ENCODE assay signal across 9 cellular contexts in genomic region chr20:57398231-57398821, GRCh38. TPM values are rescaled to one million over a fixed set of nuclear protein-coding genes. Genes with fewer than 3 reads are reported as not detected.
DNase-seq lines count a peak whose midpoint lies in the region; ATAC-seq and TF ChIP-seq lines count a peak whose summit lies in the region.
"Had no signal": no experiment of that assay in that cellular context is flagged by ENCODE, and none has a peak within 500 bp of the region (broad histone marks: within the 10 kb centered on the region; RNA-seq: fewer than 3 reads in every experiment).

No MANE protein-coding gene starts in this region.

- peak; percentile 72 for TF ChIP-seq POLR2A in Raji (IDR thresholded peaks at IDR 0.05; ENCODE audit: insufficient read depth, low read depth, low read length)
- TF ChIP-seq POLR2A in suprapubic skin (IDR thresholded peaks at IDR 0.05): no peak

- peak; percentile 91 for DNase-seq in activated naive CD8-positive, alpha-beta T cell treated with anti-CD3 and anti-CD28 coated beads, Interleukin-2, amount 50 U/mL, for 16 hours (ENCODE audit: low read depth, low spot score)
- DNase-seq in suprapubic skin (ENCODE audit: low spot score in 2 of 2) (no peak), EL (no peak), HT-29 (ENCODE audit: low spot score) (no peak)

- H3K36me3 Mint-ChIP-seq in nephron (ENCODE audit: low read depth): peaks cover 45% of the 10 kb centered on the region

- H3K27me3 Mint-ChIP-seq in nephron (ENCODE audit: low read depth): peaks cover 3% of the 10 kb centered on the region

- peak overlapping the region; percentile 17 for H3K4me3 ChIP-seq in suprapubic skin

- 55% methylated on average over 12 of the region's 27 CpGs for WGBS in suprapubic skin

- H3K4me1 ChIP-seq in suprapubic skin: peaks cover 58% of the 10 kb centered on the region
- H3K4me1 ChIP-seq: parathyroid adenoma had no signal

- peaks cover 29% of the 10 kb centered on the region for H3K36me3 ChIP-seq in suprapubic skin

- peak; percentile 60 for ATAC-seq in GM18873 (IDR thresholded peaks at IDR 0.05; ENCODE audit: low FRiP score, unreplicated experiment)
- peak; percentile 45 for ATAC-seq in HG03025 (IDR thresholded peaks at IDR 0.05; ENCODE audit: low FRiP score, unreplicated experiment)

- peak overlapping the region; percentile 28 for H3K27ac ChIP-seq in suprapubic skin
- H3K27ac ChIP-seq: parathyroid adenoma had no signal

- H3K9me3 Mint-ChIP-seq in nephron: no peaks in the 10 kb centered on the region

- H3K27ac Mint-ChIP-seq in nephron: peak overlapping the region; percentile 86 to 96 (median 96)

- H3K9me3 ChIP-seq in suprapubic skin: no peaks in the 10 kb centered on the region

- TF ChIP-seq CTCF in nephron (IDR thresholded peaks at IDR 0.05; ENCODE audit: unreplicated experiment in 3 of 3): no peak
- TF ChIP-seq CTCF in suprapubic skin (IDR thresholded peaks at IDR 0.05): no peak

- peak overlapping the region in 2 of 3 experiments; percentile 41 to 58 for H3K4me3 Mint-ChIP-seq in nephron

- peaks cover 54% of the 10 kb centered on the region for H3K4me1 Mint-ChIP-seq in nephron

- no peaks in the 10 kb centered on the region for H3K27me3 ChIP-seq in suprapubic skin

- TF ChIP-seq EP300 in suprapubic skin (IDR thresholded peaks at IDR 0.05): no peak

RNA-seq across cellular contexts. Expression of gene RBM38, which starts 7.1 kb away (rescaled TPM):
- total RNA-seq in suprapubic skin: 10 to 100 TPM in 3 of 4 donors, 1 to 10 TPM in 1; 8.7 to 16.7 (median 12.8) TPM
- total RNA-seq in HT-29 (2014; rRNA removed; shearing (Covaris generic)): 98.7 and 102 TPM in 2 replicates

RNA-seq across cellular contexts. Expression of gene RAE1, which starts 47.3 kb away (rescaled TPM):
- total RNA-seq in suprapubic skin: 10 to 100 TPM; 31.2 to 45.1 (median 37.2) TPM
- 57.7 and 67.9 TPM in 2 replicates for total RNA-seq in HT-29 (2014; rRNA removed; shearing (Covaris generic))
